8 cellular contexts compared by ENCODE assay signal in genomic region chr6:2853766-2854393, GRCh38. TPM values are rescaled to one million over a fixed set of nuclear protein-coding genes. Genes with fewer than 3 reads are reported as not detected.
DNase-seq lines count a peak whose midpoint lies in the region; ATAC-seq and TF ChIP-seq lines count a peak whose summit lies in the region.

No MANE protein-coding gene starts in this region.

- H3K4me3 ChIP-seq in HFF-Myc (replicated peaks; ENCODE audit: low read depth, low read length) (peak overlapping the region; percentile 32), left ventricle myocardium inferior (peak overlapping the region; percentile 52), gastrocnemius medialis (peak overlapping the region; percentile 50 to 59 (median 54))

- H3K27me3 Mint-ChIP-seq in CD4-positive, alpha-beta T cell: no peaks in the 10 kb centered on the region
- no peaks in the 10 kb centered on the region for H3K27me3 Mint-ChIP-seq in activated naive CD4-positive, alpha-beta T cell treated with anti-CD3 and anti-CD28 coated beads, Interleukin-2, amount 50 U/mL, for 24 hours

- in situ Hi-C loops in SK-MEL-5 (cut with HindIII; ENCODE audit: low pct_unique_long_range_greater_than_20kb, low sequenced_read_pairs): no loop called here
- in situ Hi-C loops in gastrocnemius medialis (cut with MboI; ENCODE audit: low sequenced_read_pairs in 4 of 4): no loop called here

- H3K27ac Mint-ChIP-seq in CD4-positive, alpha-beta T cell: peak overlapping the region; percentile 94
- peak overlapping the region; percentile 98 for H3K27ac Mint-ChIP-seq in activated naive CD4-positive, alpha-beta T cell treated with anti-CD3 and anti-CD28 coated beads, Interleukin-2, amount 50 U/mL, for 24 hours

- H3K4me1 Mint-ChIP-seq in CD4-positive, alpha-beta T cell (ENCODE audit: low read depth): peaks cover 70% of the 10 kb centered on the region
- peaks cover 70% of the 10 kb centered on the region for H3K4me1 Mint-ChIP-seq in activated naive CD4-positive, alpha-beta T cell treated with anti-CD3 and anti-CD28 coated beads, Interleukin-2, amount 50 U/mL, for 24 hours

- H3K27ac ChIP-seq in CD4-positive, alpha-beta T cell (ENCODE audit: low read depth, low read length): peak overlapping the region; percentile 67
- H3K27ac ChIP-seq in left ventricle myocardium inferior (replicated peaks): peak overlapping the region; percentile 80
- H3K27ac ChIP-seq in gastrocnemius medialis: peak overlapping the region; percentile 43 to 78 (median 66)

- CTCF ChIA-PET in CD4-positive, alpha-beta T cell (lab: Charles Lee): interaction anchor here (1.1 to 1.3 kb wide), 3 partner anchors 12 to 58 kb away, joined by 3 to 4 read pairs (median 3); partner anchors contain the start of gene SERPINB1

- ATAC-seq in CD4-positive, alpha-beta T cell (ENCODE audit: poor library complexity): peak; percentile 33
- peak; percentile 49 to 85 for ATAC-seq in gastrocnemius medialis
- ATAC-seq in HG03095 (IDR thresholded peaks at IDR 0.05; ENCODE audit: unreplicated experiment): no peak

- DNase-seq in CD4-positive, alpha-beta T cell: peak in 8 of 10 experiments; percentile 47 to 70 (median 57)
- no peak for DNase-seq in HFF-Myc (ENCODE audit: extremely low read depth, low read depth)
- peak; percentile 35 for DNase-seq in SK-MEL-5 (ENCODE audit: low read depth, low spot score)
- DNase-seq in left ventricle myocardium inferior: no peak
- DNase-seq in gastrocnemius medialis: peak in 1 of 2 donors; percentile 71
- no peak for DNase-seq in NCI-H1105 treated with DMSO at 0.1 percent for 48 hours (lab: John Stamatoyannopoulos, UW)

- H3K36me3 Mint-ChIP-seq in CD4-positive, alpha-beta T cell (ENCODE audit: low read depth): no peaks in the 10 kb centered on the region
- peaks cover 3% of the 10 kb centered on the region for H3K36me3 Mint-ChIP-seq in activated naive CD4-positive, alpha-beta T cell treated with anti-CD3 and anti-CD28 coated beads, Interleukin-2, amount 50 U/mL, for 24 hours

- no peak for TF ChIP-seq POLR2A in gastrocnemius medialis (IDR thresholded peaks at IDR 0.05)

- peak overlapping the region; percentile 75 for H3K4me3 Mint-ChIP-seq in CD4-positive, alpha-beta T cell
- H3K4me3 Mint-ChIP-seq in activated naive CD4-positive, alpha-beta T cell treated with anti-CD3 and anti-CD28 coated beads, Interleukin-2, amount 50 U/mL, for 24 hours: peak overlapping the region; percentile 79

- H3K9me3 Mint-ChIP-seq in CD4-positive, alpha-beta T cell: peaks cover 2% of the 10 kb centered on the region
- H3K9me3 Mint-ChIP-seq in activated naive CD4-positive, alpha-beta T cell treated with anti-CD3 and anti-CD28 coated beads, Interleukin-2, amount 50 U/mL, for 24 hours: no peaks in the 10 kb centered on the region

- H3K4me1 ChIP-seq in left ventricle myocardium inferior: peaks cover 61% of the 10 kb centered on the region
- H3K4me1 ChIP-seq in gastrocnemius medialis: peaks cover 6 to 19% of the 10 kb centered on the region in 2 donors

- no peaks in the 10 kb centered on the region for H3K27me3 ChIP-seq in CD4-positive, alpha-beta T cell (ENCODE audit: control insufficient read depth, insufficient read depth, low read length)
- H3K27me3 ChIP-seq in left ventricle myocardium inferior (ENCODE audit: low read depth) (no peaks in the 10 kb centered on the region), gastrocnemius medialis (no peaks in the 10 kb centered on the region)

- POLR2A ChIA-PET in CD4-positive, alpha-beta T cell (lab: Charles Lee): interaction anchor here (0.6 to 2.5 kb wide), 4 partner anchors 12 to 60 kb away, joined by 3 to 9 read pairs (median 4); partner anchors contain the start of genes SERPINB1 and SERPINB9

- intact Hi-C loops in CD4-positive, alpha-beta T cell (cut with DNase I, micrococcal nuclease): no loop called here
- intact Hi-C loops in left ventricle myocardium inferior (cut with micrococcal nuclease): no loop called here
- intact Hi-C loops in gastrocnemius medialis (cut with DNase I; ENCODE audit: low total_unique reads): loop anchor here (2.0 kb wide), 1 partner anchor 63 kb away; no protein-coding TSS in a partner anchor

- no peaks in the 10 kb centered on the region for H3K9me3 ChIP-seq in CD4-positive, alpha-beta T cell (ENCODE audit: control insufficient read depth, low read length)
- H3K9me3 ChIP-seq in left ventricle myocardium inferior (replicated peaks): no peaks in the 10 kb centered on the region
- no peaks in the 10 kb centered on the region for H3K9me3 ChIP-seq in gastrocnemius medialis

- peak; percentile 32 for TF ChIP-seq CTCF in CD4-positive, alpha-beta T cell (IDR thresholded peaks at IDR 0.05)
- TF ChIP-seq CTCF in HFF-Myc (IDR thresholded peaks at IDR 0.05; ENCODE audit: low read depth, low read length, missing control alignments) (peak; percentile 16), left ventricle myocardium inferior (IDR thresholded peaks at IDR 0.05; ENCODE audit: borderline replicate concordance) (peak; percentile 55), gastrocnemius medialis (IDR thresholded peaks at IDR 0.05 in 4 of 5, conservative IDR thresholded peaks at IDR 0.05 in 1 of 5) (peak in 3 of 5 experiments; percentile 20 to 47 (median 38))

- H3K36me3 ChIP-seq in left ventricle myocardium inferior: no peaks in the 10 kb centered on the region
- H3K36me3 ChIP-seq in gastrocnemius medialis: no peaks in the 10 kb centered on the region

RNA-seq across cellular contexts. Expression of gene SERPINB1, which starts 12.2 kb away (rescaled TPM):
- 10 to 100 TPM; 58.3 to 58.4 TPM for total RNA-seq in CD4-positive, alpha-beta T cell
- 3.7 and 4.4 TPM in 2 replicates for total RNA-seq in SK-MEL-5 (2014; rRNA removed; shearing (Covaris generic))
- 5.8 and 7.5 TPM in 2 replicates for polyA plus RNA-seq in SK-MEL-5 (2015; cell fraction: cytosol; rRNA removed)
- 1.3 and 3.2 TPM in 2 replicates for polyA plus RNA-seq in SK-MEL-5 (2015; cell fraction: nucleus; rRNA removed)
- total RNA-seq in left ventricle myocardium inferior (23.4 TPM), gastrocnemius medialis (10 to 100 TPM; 14.0 to 29.9 (median 24.9) TPM)

RNA-seq across cellular contexts. Expression of gene SERPINB9, which starts 49.2 kb away (rescaled TPM):
- total RNA-seq in CD4-positive, alpha-beta T cell: 10 to 100 TPM; 25.8 to 27.4 TPM
- total RNA-seq in SK-MEL-5 (2014; rRNA removed; shearing (Covaris generic)): not detected in 2 replicates
- polyA plus RNA-seq in SK-MEL-5 (2015; cell fraction: cytosol; rRNA removed): not detected in 2 replicates
- 0.04 TPM in 1 of 2 replicates, not detected in the other for polyA plus RNA-seq in SK-MEL-5 (2015; cell fraction: nucleus; rRNA removed)
- total RNA-seq in left ventricle myocardium inferior (3.5 TPM), gastrocnemius medialis (1 to 10 TPM; 1.0 to 2.1 (median 1.6) TPM)

Comparison
In these comparisons a context has a peak if more than half of its experiments do, and no peak if none do; other contexts are left out.
1. DNase-seq: peak in CD4-positive, alpha-beta T cell (8 of 10) and SK-MEL-5 (single experiment); none in HFF-Myc (single experiment), left ventricle myocardium inferior (single experiment) and NCI-H1105 treated with DMSO at 0.1 percent for 48 hours (single experiment).
2. Peak in every context shown above with its lines, with median percentiles within 50 percentile points of each other: H3K27ac ChIP-seq, CTCF ChIP-seq and H3K4me3 ChIP-seq.